1 cellular context compared by ENCODE assay signal in the genomic region with DNA sequence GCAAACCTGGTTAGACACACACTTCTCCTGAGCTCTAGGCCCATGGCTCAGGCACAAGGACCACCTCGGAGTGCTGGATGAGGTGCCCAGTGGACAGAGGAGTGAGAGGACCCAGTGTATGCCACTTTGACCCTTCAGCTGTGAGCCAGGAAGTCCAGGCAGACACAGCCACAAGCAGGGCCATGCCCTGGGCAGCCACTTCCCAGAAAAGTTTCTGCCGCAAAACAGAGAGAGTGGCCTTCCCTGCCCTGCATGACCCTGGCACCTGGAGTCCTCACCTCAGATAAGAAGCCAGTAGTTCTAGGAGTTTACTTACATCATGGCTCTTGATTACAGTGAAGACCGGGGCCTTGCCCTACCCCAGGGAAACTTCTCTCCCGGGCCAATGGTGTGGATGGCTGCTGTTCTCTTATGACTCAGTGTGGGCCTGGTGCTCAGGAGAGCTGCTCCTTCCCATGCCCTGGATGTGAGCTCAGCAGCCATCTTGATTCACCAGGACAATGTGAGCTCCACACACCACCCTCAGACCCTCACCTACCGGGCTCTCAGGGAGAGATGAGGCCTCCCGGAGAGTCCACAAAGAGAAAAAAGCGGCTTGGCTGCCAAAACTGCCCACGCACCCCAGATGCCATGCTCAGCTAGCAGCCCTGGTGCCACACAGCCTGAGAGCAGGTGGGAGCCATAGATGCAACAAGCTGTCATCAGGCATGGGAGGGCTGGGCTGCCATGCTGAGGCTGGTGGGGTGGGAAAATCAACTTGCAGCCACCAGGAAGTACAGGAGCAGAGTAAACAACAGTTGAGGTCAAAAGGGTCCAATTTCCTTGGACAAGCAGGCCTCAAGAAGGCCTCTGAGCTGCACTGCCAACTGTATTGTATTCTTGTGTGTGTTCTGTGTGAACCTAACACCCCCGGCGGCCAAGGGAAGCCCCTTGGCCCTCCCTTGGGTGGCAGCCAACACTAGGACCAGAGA.
TF ChIP-seq lines count a peak whose summit lies in the region.

No MANE protein-coding gene starts in this region.

TF ChIP-seq in endothelial cell of umbilical vein, 7 proteins besides CTCF, POLR2A, EP300 and RAD21:
- TF ChIP-seq GATA2 (IDR thresholded peaks at IDR 0.05; ENCODE audit: insufficient read depth, insufficient read length, low read depth, low read length), result no peak
- no peak for TF ChIP-seq JUN (IDR thresholded peaks at IDR 0.05; ENCODE audit: borderline replicate concordance, insufficient read depth, insufficient read length, low read depth)
- no peak for TF ChIP-seq MYC (IDR thresholded peaks at IDR 0.05; ENCODE audit: low read depth, low read length)
- TF ChIP-seq, protein P1, sequence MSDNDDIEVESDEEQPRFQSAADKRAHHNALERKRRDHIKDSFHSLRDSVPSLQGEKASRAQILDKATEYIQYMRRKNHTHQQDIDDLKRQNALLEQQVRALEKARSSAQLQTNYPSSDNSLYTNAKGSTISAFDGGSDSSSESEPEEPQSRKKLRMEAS (IDR thresholded peaks at IDR 0.05; ENCODE audit: insufficient read depth, insufficient read length), result no peak
- no peak for TF ChIP-seq POLR2AphosphoS5 (IDR thresholded peaks at IDR 0.05; ENCODE audit: insufficient read depth, low read depth, low read length)
- TF ChIP-seq EZH2 (IDR thresholded peaks at IDR 0.05; ENCODE audit: borderline replicate concordance, low read depth, low read length, severe bottlenecking), result no peak
- TF ChIP-seq FOS (IDR thresholded peaks at IDR 0.05; ENCODE audit: borderline replicate concordance, insufficient read depth, low read length), result no peak
